1 cellular context compared by ENCODE assay signal in genomic region chr4:1414831-1415680, GRCh38.
TF ChIP-seq lines count a peak whose summit lies in the region.

No MANE protein-coding gene starts in this region.

TF ChIP-seq in GM23338, 12 proteins besides CTCF, POLR2A, EP300 and RAD21 (continued from another document):
- TF ChIP-seq ZNF462 (CRISPR knock-in tag; IDR thresholded peaks at IDR 0.05) (no peak), ZNF114 (CRISPR knock-in tag; IDR thresholded peaks at IDR 0.05) (no peak), POLR2AphosphoS5 (IDR thresholded peaks at IDR 0.05; ENCODE audit: low read depth) (no peak), JUNB (IDR thresholded peaks at IDR 0.05; ENCODE audit: unreplicated experiment) (no peak), CREB1 (CRISPR knock-in tag; IDR thresholded peaks at IDR 0.05; ENCODE audit: low read depth) (no peak), EZH2 (IDR thresholded peaks at IDR 0.05; ENCODE audit: low read depth, unreplicated experiment) (no peak), EZH2phosphoT487 (IDR thresholded peaks at IDR 0.05; ENCODE audit: unreplicated experiment) (no peak), REST (IDR thresholded peaks at IDR 0.05; ENCODE audit: unreplicated experiment) (no peak)
